Comparison of ENCODE assay signal across 9 cellular contexts in genomic region chr2:207766697-207767460, GRCh38. TPM values are rescaled to one million over a fixed set of nuclear protein-coding genes. Genes with fewer than 3 reads are reported as not detected.
A peak's percentile ranks its signal among the peaks of the same experiment; 100 is the strongest.
DNase-seq lines count a peak whose midpoint lies in the region; ATAC-seq and TF ChIP-seq lines count a peak whose summit lies in the region.
"Had no signal": no experiment of that assay in that cellular context is flagged by ENCODE, and none has a peak within 500 bp of the region (broad histone marks: within the 10 kb centered on the region; RNA-seq: fewer than 3 reads in every experiment).

No MANE protein-coding gene starts in this region.

- 54 to 74% methylated on average over 44 to 50 of the region's 65 CpGs for WGBS in tibial nerve, 2 donors
- WGBS in prostate gland: 71% methylated on average over 64 of the region's 65 CpGs

- no peak overlapping the region for H3K4me3 ChIP-seq in CD4-positive, CD25-positive, alpha-beta regulatory T cell (ENCODE audit: low read depth, low read length)
- H3K4me3 ChIP-seq in HUES48 (ENCODE audit: low read depth, low read length) (peak overlapping the region; percentile 95), colonic mucosa (peak overlapping the region; percentile 86), tibial nerve (no peak overlapping the region), prostate gland (peak overlapping the region in 1 of 2 donors; percentile 74)

- H3K4me1 ChIP-seq in CD4-positive, CD25-positive, alpha-beta regulatory T cell (ENCODE audit: control insufficient read depth, insufficient read depth, low read length, poor library complexity, severe bottlenecking): peaks cover 44% of the 10 kb centered on the region
- H3K4me1 ChIP-seq in HUES48 (ENCODE audit: control insufficient read depth, insufficient read depth, low read length) (peaks cover 64% of the 10 kb centered on the region), colonic mucosa (peaks cover 9% of the 10 kb centered on the region), tibial nerve (peaks cover 0 to 42% (median 17%) of the 10 kb centered on the region in 4 donors), prostate gland (replicated peaks) (peaks cover 18% of the 10 kb centered on the region)

- no peaks in the 10 kb centered on the region for H3K36me3 ChIP-seq in CD4-positive, CD25-positive, alpha-beta regulatory T cell (ENCODE audit: control insufficient read depth, insufficient read depth, low read length)
- H3K36me3 ChIP-seq in HUES48 (ENCODE audit: control insufficient read depth, insufficient read depth, low read length) (peaks cover 58% of the 10 kb centered on the region), colonic mucosa (no peaks in the 10 kb centered on the region), tibial nerve (peaks cover 0 to 19% (median 0%) of the 10 kb centered on the region in 3 donors), prostate gland (no peaks in the 10 kb centered on the region)

- peaks cover 23% of the 10 kb centered on the region for H3K27me3 ChIP-seq in CD4-positive, CD25-positive, alpha-beta regulatory T cell (ENCODE audit: control insufficient read depth, insufficient read depth, low read length)
- H3K27me3 ChIP-seq in HUES48 (ENCODE audit: control insufficient read depth, insufficient read depth, low read length): no peaks in the 10 kb centered on the region
- H3K27me3 ChIP-seq in colonic mucosa: no peaks in the 10 kb centered on the region
- H3K27me3 ChIP-seq in tibial nerve: no peaks in the 10 kb centered on the region
- no peaks in the 10 kb centered on the region for H3K27me3 ChIP-seq in prostate gland (replicated peaks; ENCODE audit: insufficient read depth)

- no peak for DNase-seq in CD4-positive, CD25-positive, alpha-beta regulatory T cell
- DNase-seq in colonic mucosa (peak; percentile 48), naive B cell (peak; percentile 32), tibial nerve (ENCODE audit: low spot score in 2 of 2) (no peak), prostate gland (ENCODE audit: low spot score) (no peak)
- DNase-seq: central memory CD4-positive, alpha-beta T cell had no signal

- TF ChIP-seq POLR2A in tibial nerve (IDR thresholded peaks at IDR 0.05): no peak
- TF ChIP-seq POLR2A in prostate gland (IDR thresholded peaks at IDR 0.05): no peak

- H3K27me3 Mint-ChIP-seq in CD4-positive, CD25-positive, alpha-beta regulatory T cell: peaks cover 56% of the 10 kb centered on the region
- H3K27me3 Mint-ChIP-seq in naive B cell: peaks cover 8 to 14% (median 8%) of the 10 kb centered on the region in 3 donors

- peak overlapping the region in 1 of 3 donors; percentile 85 for H3K27ac Mint-ChIP-seq in CD4-positive, CD25-positive, alpha-beta regulatory T cell
- H3K27ac Mint-ChIP-seq in naive B cell: peak overlapping the region in 5 of 6 donors; percentile 15 to 90 (median 21)

- H3K4me3 Mint-ChIP-seq in CD4-positive, CD25-positive, alpha-beta regulatory T cell: peak overlapping the region; percentile 83 to 90 (median 86)
- H3K4me3 Mint-ChIP-seq in naive B cell: peak overlapping the region; percentile 88 to 97 (median 94)

- H3K9ac ChIP-seq in HUES48 (ENCODE audit: low read depth, low read length) (peak overlapping the region; percentile 41), colonic mucosa (ENCODE audit: low read depth in 2 of 2, low read length in 2 of 2) (peak overlapping the region; percentile 96 to 99)

- TF ChIP-seq CTCF in colonic mucosa (IDR thresholded peaks at IDR 0.05) (no peak), tibial nerve (IDR thresholded peaks at IDR 0.05) (no peak), prostate gland (IDR thresholded peaks at IDR 0.05) (no peak)

- no peak for TF ChIP-seq EP300 in tibial nerve (IDR thresholded peaks at IDR 0.05)

- peaks cover 0 to 2% (median 0%) of the 10 kb centered on the region in 7 donors for H3K9me3 Mint-ChIP-seq in CD4-positive, CD25-positive, alpha-beta regulatory T cell
- H3K9me3 Mint-ChIP-seq in naive B cell: no peaks in the 10 kb centered on the region

- ATAC-seq in CD4-positive, CD25-positive, alpha-beta regulatory T cell (ENCODE audit: low read depth in 2 of 2): no peak
- ATAC-seq in naive B cell (ENCODE audit: low read depth in 2 of 2) (no peak), HG03442 (IDR thresholded peaks at IDR 0.05; ENCODE audit: unreplicated experiment) (no peak), GM18519 (IDR thresholded peaks at IDR 0.05; ENCODE audit: low FRiP score, unreplicated experiment) (no peak)

- no peaks in the 10 kb centered on the region for H3K36me3 Mint-ChIP-seq in CD4-positive, CD25-positive, alpha-beta regulatory T cell
- H3K36me3 Mint-ChIP-seq in naive B cell: no peaks in the 10 kb centered on the region

- peaks cover 0 to 39% (median 13%) of the 10 kb centered on the region in 4 donors for H3K4me1 Mint-ChIP-seq in CD4-positive, CD25-positive, alpha-beta regulatory T cell
- H3K4me1 Mint-ChIP-seq in naive B cell: peaks cover 23 to 46% (median 38%) of the 10 kb centered on the region in 3 donors

- H3K27ac ChIP-seq in CD4-positive, CD25-positive, alpha-beta regulatory T cell (ENCODE audit: insufficient read depth, low read length, poor library complexity, severe bottlenecking): no peak overlapping the region
- H3K27ac ChIP-seq in HUES48 (ENCODE audit: low read depth, low read length) (peak overlapping the region; percentile 81), colonic mucosa (peak overlapping the region; percentile 93), tibial nerve (peak overlapping the region in 1 of 4 donors; percentile 13), prostate gland (no peak overlapping the region)

- no peaks in the 10 kb centered on the region for H3K9me3 ChIP-seq in CD4-positive, CD25-positive, alpha-beta regulatory T cell (ENCODE audit: control insufficient read depth in 2 of 2, low read length in 2 of 2)
- H3K9me3 ChIP-seq in HUES48 (ENCODE audit: control insufficient read depth, insufficient read depth, low read length): no peaks in the 10 kb centered on the region
- H3K9me3 ChIP-seq in colonic mucosa: no peaks in the 10 kb centered on the region
- H3K9me3 ChIP-seq in tibial nerve: no peaks in the 10 kb centered on the region
- no peaks in the 10 kb centered on the region for H3K9me3 ChIP-seq in prostate gland

- intact Hi-C loops in colonic mucosa (cut with DNase I) (loop anchor here (5.0 kb wide), 1 partner anchor 65 kb away; no protein-coding TSS in a partner anchor), prostate gland (cut with DNase I) (no loop called here)

RNA-seq across cellular contexts. Expression of gene FZD5, which starts 2.8 kb away (rescaled TPM):
- total RNA-seq in CD4-positive, CD25-positive, alpha-beta regulatory T cell: 0.27 TPM
- polyA plus RNA-seq in CD4-positive, CD25-positive, alpha-beta regulatory T cell: under 1 TPM in 1 of 4 donors, not detected in 3; 0.07 TPM
- total RNA-seq in colonic mucosa: 100 to 1,000 TPM; 103 to 119 TPM
- under 1 TPM; 0.05 to 0.39 (median 0.11) TPM for polyA plus RNA-seq in naive B cell (ENCODE audit: low read depth in 6 of 6)
- total RNA-seq in tibial nerve: 1 to 10 TPM; 5.2 to 7.6 (median 6.7) TPM
- total RNA-seq in prostate gland: 10 to 100 TPM in 1 of 2 donors, 1 to 10 TPM in 1; 9.1 to 32.7 TPM

RNA-seq across cellular contexts. Expression of gene CCNYL1, which starts 55.4 kb away (rescaled TPM):
- total RNA-seq in CD4-positive, CD25-positive, alpha-beta regulatory T cell: 13.1 TPM
- polyA plus RNA-seq in CD4-positive, CD25-positive, alpha-beta regulatory T cell: 1 to 10 TPM in 2 of 4 donors, under 1 TPM in 2; 0.81 to 1.3 (median 1.0) TPM
- total RNA-seq in colonic mucosa (10 to 100 TPM; 19.9 to 33.1 TPM), tibial nerve (10 to 100 TPM in 3 of 4 donors, 1 to 10 TPM in 1; 9.4 to 15.9 (median 13.1) TPM), prostate gland (1 to 10 TPM; 5.7 to 9.7 TPM)
- polyA plus RNA-seq in naive B cell (ENCODE audit: low read depth in 6 of 6): 1 to 10 TPM in 5 of 6 donors, under 1 TPM in 1; 0.91 to 4.7 (median 3.3) TPM

Comparison
In these comparisons a context has a peak if more than half of its experiments do, and no peak if none do; other contexts are left out.
1. DNase-seq: peak in colonic mucosa (single experiment) and naive B cell (single experiment); none in CD4-positive, CD25-positive, alpha-beta regulatory T cell (0 of 3), tibial nerve (0 of 2) and prostate gland (single experiment).
2. H3K27ac ChIP-seq: peak in HUES48 (single experiment) and colonic mucosa (single experiment); none in CD4-positive, CD25-positive, alpha-beta regulatory T cell (single experiment) and prostate gland (0 of 2).
3. H3K4me3 ChIP-seq: peak in HUES48 (single experiment) and colonic mucosa (single experiment); none in CD4-positive, CD25-positive, alpha-beta regulatory T cell (single experiment) and tibial nerve (0 of 4).